17 cellular contexts compared by ENCODE assay signal in the genomic region with DNA sequence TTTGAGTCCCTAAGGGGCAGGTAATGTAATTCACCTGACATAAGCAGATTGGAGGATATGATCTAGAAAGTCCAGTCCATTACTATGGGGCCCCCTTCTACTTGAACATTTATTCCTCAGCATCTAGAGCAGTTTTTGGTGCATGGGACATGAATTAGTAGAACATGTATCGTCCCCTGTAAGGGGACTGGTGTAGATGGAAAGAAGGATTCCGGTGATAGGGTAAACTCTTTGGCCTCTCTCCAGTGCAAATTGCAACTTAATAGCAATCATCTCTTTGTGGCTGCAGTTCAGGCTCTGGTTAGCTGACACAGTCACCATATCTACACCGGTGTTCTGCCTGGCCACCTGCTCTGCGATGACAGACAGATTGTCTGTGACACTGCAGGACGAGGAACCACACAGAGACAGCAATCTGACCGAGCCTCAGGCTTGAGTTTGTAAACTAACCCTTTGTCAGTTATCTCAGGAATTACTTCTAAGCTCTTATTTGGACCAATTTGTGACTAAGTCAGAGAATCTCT. TPM values are rescaled to one million over a fixed set of nuclear protein-coding genes. Genes with fewer than 3 reads are reported as not detected.
DNase-seq lines count a peak whose midpoint lies in the region; ATAC-seq and TF ChIP-seq lines count a peak whose summit lies in the region.
"Had no signal": no experiment of that assay in that cellular context is flagged by ENCODE, and none has a peak within 500 bp of the region (broad histone marks: within the 10 kb centered on the region; RNA-seq: fewer than 3 reads in every experiment).

No MANE protein-coding gene starts in this region.

- H3K9me3 ChIP-seq in heart right ventricle (no peaks in the 10 kb centered on the region), stomach smooth muscle (ENCODE audit: control insufficient read depth in 2 of 2, low read length in 2 of 2) (no peaks in the 10 kb centered on the region)
- H3K9me3 ChIP-seq: body of pancreas, HAP-1 had no signal

- no peaks in the 10 kb centered on the region for H3K36me3 ChIP-seq in heart right ventricle
- H3K36me3 ChIP-seq in stomach smooth muscle (ENCODE audit: control insufficient read depth in 2 of 2, insufficient read depth in 2 of 2, low read length in 2 of 2): no peaks in the 10 kb centered on the region
- H3K36me3 ChIP-seq: HAP-1 had no signal

- ATAC-seq in heart right ventricle (peak in 6 of 8 donors; percentile 22 to 79 (median 49)), GM19395 (IDR thresholded peaks at IDR 0.05; ENCODE audit: unreplicated experiment) (no peak), HG03045 (IDR thresholded peaks at IDR 0.05; ENCODE audit: unreplicated experiment) (no peak)
- ATAC-seq: activated CD8-positive, alpha-beta T cell treated with anti-CD3 and anti-CD28 coated beads for 36 hours; body of pancreas had no signal

- 29 to 38% methylated on average over 6 of the region's 6 CpGs for WGBS in heart right ventricle, 2 donors

- DNase-seq in NCI-H2227 (lab: John Stamatoyannopoulos, UW; ENCODE audit: unreplicated experiment) (peak; percentile 33), NCI-H2227 treated with DMSO at 0.1 percent for 48 hours (lab: John Stamatoyannopoulos, UW) (no peak), NCI-H774 (lab: John Stamatoyannopoulos, UW) (peak; percentile 26), heart right ventricle (no peak), foreskin fibroblast (no peak)
- DNase-seq: activated CD8-positive, alpha-beta T cell treated with anti-CD3 and anti-CD28 coated beads for 36 hours; activated effector memory CD4-positive, alpha-beta T cell treated with Interleukin-2 at 50 U/mL for 16 hours; body of pancreas; Kasumi-1; NCI-H526; nucleus accumbens; SHP77 had no signal

- H3K4me3 ChIP-seq in heart right ventricle (peak overlapping the region in 3 of 10 donors; percentile 4 to 23 (median 18)), stomach smooth muscle (ENCODE audit: low read length in 2 of 2) (peak overlapping the region; percentile 5 to 9), foreskin fibroblast (ENCODE audit: low read depth in 1 of 2, low read length in 2 of 2) (no peak overlapping the region)
- H3K4me3 ChIP-seq: body of pancreas, HAP-1 had no signal

- intact Hi-C loops in heart right ventricle (cut with DNase I): loop anchor here in 5 of 10 donors (5.0 to 10.0 kb wide), 5 partner anchors 49 to 296 kb away; no protein-coding TSS in a partner anchor

- H3K27ac ChIP-seq in heart right ventricle: peak overlapping the region in 6 of 10 donors; percentile 14 to 67 (median 43)
- H3K27ac ChIP-seq in stomach smooth muscle (ENCODE audit: low read length): no peak overlapping the region
- H3K27ac ChIP-seq: body of pancreas, HL-60 had no signal

- H3K9ac ChIP-seq in stomach smooth muscle (ENCODE audit: low read length in 2 of 2): peak overlapping the region in 1 of 2 donors; percentile 15

- TF ChIP-seq CTCF in heart right ventricle (IDR thresholded peaks at IDR 0.05) (no peak), foreskin fibroblast (IDR thresholded peaks at IDR 0.05; ENCODE audit: low read depth, low read length) (no peak)

- H3K4me1 ChIP-seq in heart right ventricle: peaks cover 0 to 61% (median 35%) of the 10 kb centered on the region in 9 donors
- peaks cover 4% of the 10 kb centered on the region for H3K4me1 ChIP-seq in stomach smooth muscle (ENCODE audit: control insufficient read depth, insufficient read depth, low read length)
- H3K4me1 ChIP-seq: body of pancreas had no signal

- H3K27me3 ChIP-seq in heart right ventricle (no peaks in the 10 kb centered on the region), stomach smooth muscle (ENCODE audit: control insufficient read depth in 1 of 2, insufficient read depth in 2 of 2, low read length in 2 of 2) (no peaks in the 10 kb centered on the region)
- H3K27me3 ChIP-seq: body of pancreas had no signal

RNA-seq across cellular contexts. Expression of a gene that starts 6.4 kb away (rescaled TPM):
- total RNA-seq in heart right ventricle: 1,000 to 10,000 TPM in 7 of 10 donors, 100 to 1,000 TPM in 3; 791 to 1,497 (median 1,148) TPM
- 10 to 100 TPM; 11.1 to 46.1 TPM for polyA plus RNA-seq in heart right ventricle

Comparison
In these comparisons a context has a peak if more than half of its experiments do, and no peak if none do; other contexts are left out.
1. DNase-seq: peak in NCI-H2227 (single experiment) and NCI-H774 (single experiment); none in NCI-H2227 treated with DMSO at 0.1 percent for 48 hours (single experiment), heart right ventricle (0 of 2) and foreskin fibroblast (0 of 2).
2. ATAC-seq: peak in heart right ventricle (6 of 8); none in GM19395 (single experiment) and HG03045 (single experiment).
3. H3K4me3 ChIP-seq: peak in stomach smooth muscle (2 of 2); none in foreskin fibroblast (0 of 2).